In the genomic region with DNA sequence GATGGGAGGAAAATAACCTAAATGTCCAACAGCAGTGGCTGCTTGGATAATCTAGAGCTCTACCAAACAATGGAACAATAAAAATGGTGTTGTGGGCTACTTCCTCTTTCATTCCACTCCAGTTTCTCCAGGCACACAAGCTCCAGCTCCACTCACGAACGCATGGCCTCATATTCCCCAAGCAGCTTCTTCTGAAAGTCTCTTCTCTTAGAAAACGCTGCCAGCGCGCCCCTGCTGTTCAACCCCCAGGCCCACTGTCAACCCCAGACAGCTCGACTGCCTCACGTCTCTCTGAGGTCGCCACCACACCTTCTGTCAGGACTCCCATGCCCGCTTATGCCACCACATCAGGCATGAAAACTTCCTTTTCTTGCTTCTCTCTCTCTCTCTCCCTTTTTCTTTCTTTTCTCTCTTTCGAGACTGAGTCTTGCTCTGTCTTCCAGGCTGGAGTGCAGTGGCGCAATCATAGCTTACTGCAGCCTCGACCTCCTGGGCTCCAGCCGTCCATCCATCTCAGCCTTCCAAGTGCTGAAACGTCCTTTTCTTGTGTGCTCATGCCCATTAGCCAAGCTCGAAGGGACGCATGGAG, we compare ENCODE assay signal across 10 cellular contexts. TPM values are rescaled to one million over a fixed set of nuclear protein-coding genes. Genes with fewer than 3 reads are reported as not detected.
DNase-seq lines count a peak whose midpoint lies in the region; ATAC-seq lines count a peak whose summit lies in the region.
"Had no signal": no experiment of that assay in that cellular context is flagged by ENCODE, and none has a peak within 500 bp of the region (broad histone marks: within the 10 kb centered on the region; RNA-seq: fewer than 3 reads in every experiment).

No MANE protein-coding gene starts in this region.

- no peaks in the 10 kb centered on the region for H3K9me3 ChIP-seq in mesenchymal stem cell (ENCODE audit: control insufficient read depth, low read length)
- H3K9me3 ChIP-seq: right atrium auricular region had no signal

- peak overlapping the region; percentile 57 for H3K4me3 Mint-ChIP-seq in activated T-helper 1 cell treated with anti-CD3 and anti-CD28 coated beads, Interleukin-12 subunit alpha, Interleukin-12 subunit beta, Interleukin-2, Interleukin-4 antibody, amounts not matched to agents 30 ng/mL and 10 ng/mL and 1 ng/mL, durations not matched to agents 14 hours and 24 hours and 36 hours

- H2AFZ ChIP-seq in mesenchymal stem cell (ENCODE audit: low read depth, low read length) = no peak overlapping the region

- no peak overlapping the region for H3K18ac ChIP-seq in mesenchymal stem cell (ENCODE audit: low read depth in 1 of 2, low read length in 2 of 2)

- H3K4ac ChIP-seq in mesenchymal stem cell (ENCODE audit: low read depth in 1 of 2, low read length in 2 of 2) = no peak overlapping the region

- no peaks in the 10 kb centered on the region for H3K79me1 ChIP-seq in mesenchymal stem cell (replicated peaks; ENCODE audit: low read length, poor library complexity, severe bottlenecking)

- H3K23ac ChIP-seq in mesenchymal stem cell (ENCODE audit: low read length in 2 of 2) = no peak overlapping the region

- DNase-seq in ELF-1 (ENCODE audit: low read depth, low spot score) = peak; percentile 66
- peak; percentile 24 for DNase-seq in HT1080 (ENCODE audit: low read depth)
- no peak for DNase-seq in activated T-helper 1 cell treated with anti-CD3 and anti-CD28 coated beads, Interleukin-12 subunit alpha, Interleukin-12 subunit beta, Interleukin-2, Interleukin-4 antibody, amounts not matched to agents 30 ng/mL and 10 ng/mL and 1 ng/mL, durations not matched to agents 14 hours and 24 hours and 36 hours (ENCODE audit: low spot score)
- DNase-seq in mesenchymal stem cell = peak; percentile 23
- no peak for DNase-seq in NCI-H524 treated with DMSO at 0.1 percent for 48 hours (lab: John Stamatoyannopoulos, UW)
- DNase-seq in stimulated activated CD4-positive, alpha-beta T cell treated with anti-CD3 and anti-CD28 coated beads, Interleukin-1b, Interleukin-23, amount 100 ng/mL, for 48 hours = no peak

- no peak for ATAC-seq in GM19324 (IDR thresholded peaks at IDR 0.05; ENCODE audit: low FRiP score, unreplicated experiment)
- ATAC-seq in HG03135 (IDR thresholded peaks at IDR 0.05; ENCODE audit: unreplicated experiment) = no peak

- peaks cover 57% of the 10 kb centered on the region for H3K4me1 Mint-ChIP-seq in activated T-helper 1 cell treated with anti-CD3 and anti-CD28 coated beads, Interleukin-12 subunit alpha, Interleukin-12 subunit beta, Interleukin-2, Interleukin-4 antibody, amounts not matched to agents 30 ng/mL and 10 ng/mL and 1 ng/mL, durations not matched to agents 14 hours and 24 hours and 36 hours (ENCODE audit: low read depth)

- WGBS in mesenchymal stem cell = 17% methylated on average over 11 of the region's 16 CpGs

- no peak overlapping the region for H3K14ac ChIP-seq in mesenchymal stem cell (ENCODE audit: low read length in 2 of 2)

- intact Hi-C loops in activated T-helper 1 cell treated with anti-CD3 and anti-CD28 coated beads, Interleukin-12 subunit alpha, Interleukin-12 subunit beta, Interleukin-2, Interleukin-4 antibody, amounts not matched to agents 30 ng/mL and 10 ng/mL and 1 ng/mL, durations not matched to agents 14 hours and 24 hours and 36 hours (cut with micrococcal nuclease) = no loop called here

- H3K9ac ChIP-seq in mesenchymal stem cell (ENCODE audit: low read length) = no peak overlapping the region

- no peak overlapping the region for H3K4me2 ChIP-seq in mesenchymal stem cell (ENCODE audit: low read length, poor library complexity, severe bottlenecking)

- H3K27ac ChIP-seq in mesenchymal stem cell (ENCODE audit: low read length, poor library complexity, severe bottlenecking) = no peak overlapping the region
- H3K27ac ChIP-seq: cardiac muscle cell, right atrium auricular region had no signal

- no peak overlapping the region for H4K91ac ChIP-seq in mesenchymal stem cell (ENCODE audit: low read length)

- H3K27me3 ChIP-seq in mesenchymal stem cell (ENCODE audit: control insufficient read depth in 1 of 2, insufficient read depth in 1 of 2, low read length in 2 of 2) = peaks cover 3 to 4% of the 10 kb centered on the region in 2 experiments

- no peak overlapping the region for H2BK15ac ChIP-seq in mesenchymal stem cell (ENCODE audit: low read depth, poor library complexity, severe bottlenecking)

- peak overlapping the region; percentile 63 for H3K27ac Mint-ChIP-seq in activated T-helper 1 cell treated with anti-CD3 and anti-CD28 coated beads, Interleukin-12 subunit alpha, Interleukin-12 subunit beta, Interleukin-2, Interleukin-4 antibody, amounts not matched to agents 30 ng/mL and 10 ng/mL and 1 ng/mL, durations not matched to agents 14 hours and 24 hours and 36 hours

- no peak overlapping the region for H2BK120ac ChIP-seq in mesenchymal stem cell (ENCODE audit: low read depth, low read length)

- no peaks in the 10 kb centered on the region for H3K36me3 ChIP-seq in mesenchymal stem cell (ENCODE audit: control insufficient read depth in 1 of 2, insufficient read depth in 2 of 2, low read depth in 1 of 2, low read length in 2 of 2)
- H3K36me3 ChIP-seq: cardiac muscle cell, right atrium auricular region had no signal

- no peak overlapping the region for H2AK5ac ChIP-seq in mesenchymal stem cell (ENCODE audit: low read length, severe bottlenecking)

- peaks cover 23% of the 10 kb centered on the region for H3K27me3 Mint-ChIP-seq in activated T-helper 1 cell treated with anti-CD3 and anti-CD28 coated beads, Interleukin-12 subunit alpha, Interleukin-12 subunit beta, Interleukin-2, Interleukin-4 antibody, amounts not matched to agents 30 ng/mL and 10 ng/mL and 1 ng/mL, durations not matched to agents 14 hours and 24 hours and 36 hours (ENCODE audit: insufficient read depth)

- H3K36me3 Mint-ChIP-seq in activated T-helper 1 cell treated with anti-CD3 and anti-CD28 coated beads, Interleukin-12 subunit alpha, Interleukin-12 subunit beta, Interleukin-2, Interleukin-4 antibody, amounts not matched to agents 30 ng/mL and 10 ng/mL and 1 ng/mL, durations not matched to agents 14 hours and 24 hours and 36 hours (ENCODE audit: low read depth) = peaks cover 2% of the 10 kb centered on the region

- peak overlapping the region in 1 of 2 experiments; percentile 27 for H3K4me3 ChIP-seq in mesenchymal stem cell (ENCODE audit: insufficient read depth in 1 of 2, low read depth in 1 of 2, low read length in 2 of 2)
- H3K4me3 ChIP-seq: cardiac muscle cell, right atrium auricular region had no signal

- H2BK5ac ChIP-seq in mesenchymal stem cell (ENCODE audit: low read depth, low read length, poor library complexity, severe bottlenecking) = no peak overlapping the region

- no peaks in the 10 kb centered on the region for H3K9me3 Mint-ChIP-seq in activated T-helper 1 cell treated with anti-CD3 and anti-CD28 coated beads, Interleukin-12 subunit alpha, Interleukin-12 subunit beta, Interleukin-2, Interleukin-4 antibody, amounts not matched to agents 30 ng/mL and 10 ng/mL and 1 ng/mL, durations not matched to agents 14 hours and 24 hours and 36 hours

- H4K8ac ChIP-seq in mesenchymal stem cell (ENCODE audit: low read length) = no peak overlapping the region

- peaks cover 18% of the 10 kb centered on the region for H3K4me1 ChIP-seq in mesenchymal stem cell (ENCODE audit: control insufficient read depth, insufficient read depth, low read depth, low read length)

- no peak overlapping the region for H2BK12ac ChIP-seq in mesenchymal stem cell (ENCODE audit: low read length in 2 of 2)

RNA-seq across cellular contexts. Expression of a gene that starts 16.2 kb away (rescaled TPM):
- total RNA-seq in HT1080 (2014; rRNA removed; shearing (Covaris generic)) = not detected in 2 replicates
- not detected in 2 replicates for polyA plus RNA-seq in HT1080 (2015; cell fraction: cytosol; rRNA removed)
- not detected in 2 replicates for polyA plus RNA-seq in HT1080 (2015; cell fraction: nucleus; rRNA removed)
- total RNA-seq in activated T-helper 1 cell treated with anti-CD3 and anti-CD28 coated beads, Interleukin-12 subunit alpha, Interleukin-12 subunit beta, Interleukin-2, Interleukin-4 antibody, amounts not matched to agents 30 ng/mL and 10 ng/mL and 1 ng/mL, durations not matched to agents 14 hours and 24 hours and 36 hours = not detected in 2 replicates
- not detected for polyA plus RNA-seq in mesenchymal stem cell (2013, experiment 1 of 2)
- not detected for polyA plus RNA-seq in mesenchymal stem cell (2013, experiment 2 of 2)
- total RNA-seq: cardiac muscle cell, right atrium auricular region had no signal
- polyA plus RNA-seq: cardiac muscle cell had no signal

RNA-seq across cellular contexts. Expression of a gene that starts 32.6 kb away (rescaled TPM):
- not detected in 2 replicates for total RNA-seq in HT1080 (2014; rRNA removed; shearing (Covaris generic))
- not detected in 2 replicates for polyA plus RNA-seq in HT1080 (2015; cell fraction: cytosol; rRNA removed)
- not detected in 2 replicates for polyA plus RNA-seq in HT1080 (2015; cell fraction: nucleus; rRNA removed)
- total RNA-seq in activated T-helper 1 cell treated with anti-CD3 and anti-CD28 coated beads, Interleukin-12 subunit alpha, Interleukin-12 subunit beta, Interleukin-2, Interleukin-4 antibody, amounts not matched to agents 30 ng/mL and 10 ng/mL and 1 ng/mL, durations not matched to agents 14 hours and 24 hours and 36 hours = not detected in 2 replicates
- not detected for polyA plus RNA-seq in mesenchymal stem cell (2013, experiment 1 of 2)
- polyA plus RNA-seq in mesenchymal stem cell (2013, experiment 2 of 2) = not detected
- total RNA-seq: cardiac muscle cell, right atrium auricular region had no signal
- polyA plus RNA-seq: cardiac muscle cell had no signal

RNA-seq across cellular contexts. Expression of a gene that starts 41.4 kb away (rescaled TPM):
- total RNA-seq in HT1080 (2014; rRNA removed; shearing (Covaris generic)) = 12.6 and 15.4 TPM in 2 replicates
- polyA plus RNA-seq in HT1080 (2015; cell fraction: cytosol; rRNA removed) = 9.8 and 12.4 TPM in 2 replicates
- 7.8 and 9.8 TPM in 2 replicates for polyA plus RNA-seq in HT1080 (2015; cell fraction: nucleus; rRNA removed)
- 1.5 and 1.8 TPM in 2 replicates for total RNA-seq in activated T-helper 1 cell treated with anti-CD3 and anti-CD28 coated beads, Interleukin-12 subunit alpha, Interleukin-12 subunit beta, Interleukin-2, Interleukin-4 antibody, amounts not matched to agents 30 ng/mL and 10 ng/mL and 1 ng/mL, durations not matched to agents 14 hours and 24 hours and 36 hours
- polyA plus RNA-seq in mesenchymal stem cell (2013, experiment 1 of 2) = 1.8 TPM
- 1.4 TPM for polyA plus RNA-seq in mesenchymal stem cell (2013, experiment 2 of 2)

RNA-seq across cellular contexts. Expression of a gene that starts 59.5 kb away (rescaled TPM):
- 19.1 and 29.1 TPM in 2 replicates for total RNA-seq in HT1080 (2014; rRNA removed; shearing (Covaris generic))
- 16.6 and 18.4 TPM in 2 replicates for polyA plus RNA-seq in HT1080 (2015; cell fraction: cytosol; rRNA removed)
- 78.9 and 84.8 TPM in 2 replicates for polyA plus RNA-seq in HT1080 (2015; cell fraction: nucleus; rRNA removed)
- 31.8 and 34.8 TPM in 2 replicates for total RNA-seq in activated T-helper 1 cell treated with anti-CD3 and anti-CD28 coated beads, Interleukin-12 subunit alpha, Interleukin-12 subunit beta, Interleukin-2, Interleukin-4 antibody, amounts not matched to agents 30 ng/mL and 10 ng/mL and 1 ng/mL, durations not matched to agents 14 hours and 24 hours and 36 hours
- 19.1 TPM for polyA plus RNA-seq in mesenchymal stem cell (2013, experiment 1 of 2)
- polyA plus RNA-seq in mesenchymal stem cell (2013, experiment 2 of 2) = 19.0 TPM

Comparison
In these comparisons a context has a peak if more than half of its experiments do, and no peak if none do; other contexts are left out.
1. DNase-seq: peak in ELF-1 (single experiment), HT1080 (single experiment) and mesenchymal stem cell (single experiment); none in activated T-helper 1 cell treated with anti-CD3 and anti-CD28 coated beads, Interleukin-12 subunit alpha, Interleukin-12 subunit beta, Interleukin-2, Interleukin-4 antibody, amounts not matched to agents 30 ng/mL and 10 ng/mL and 1 ng/mL, durations not matched to agents 14 hours and 24 hours and 36 hours (single experiment), NCI-H524 treated with DMSO at 0.1 percent for 48 hours (single experiment) and stimulated activated CD4-positive, alpha-beta T cell treated with anti-CD3 and anti-CD28 coated beads, Interleukin-1b, Interleukin-23, amount 100 ng/mL, for 48 hours (single experiment).